In genomic region chr15:82046668-82047492, GRCh38 we compare ENCODE assay signal across 8 cellular contexts. TPM values are rescaled to one million over a fixed set of nuclear protein-coding genes. Genes with fewer than 3 reads are reported as not detected.
DNase-seq lines count a peak whose midpoint lies in the region; FAIRE-seq and TF ChIP-seq lines count a peak whose summit lies in the region.

No MANE protein-coding gene starts in this region.

- FAIRE-seq in frontal cortex (lab: Jason Lieb, UNC): no peak

- peak overlapping the region; percentile 96 for H3K27ac ChIP-seq in substantia nigra (ENCODE audit: low read depth, low read length, poor library complexity, severe bottlenecking)

- TF ChIP-seq CTCF in LNCaP clone FGC (IDR thresholded peaks at IDR 0.05; ENCODE audit: control insufficient read depth, extremely low read depth, insufficient read depth): peak; percentile 79

- DNase-seq in ELF-1 (ENCODE audit: low read depth, low spot score): peak; percentile 96
- peak; percentile 83 for DNase-seq in H4 (ENCODE audit: low spot score)
- peak; percentile 48 for DNase-seq in LNCaP clone FGC (ENCODE audit: low read depth)
- DNase-seq in SHP77 (lab: John Stamatoyannopoulos, UW): peak; percentile 87 to 92
- DNase-seq in activated gamma-delta T cell treated with anti-CD3 and anti-CD28 coated beads, Interleukin-2, amount 50 U/mL, for 16 hours (ENCODE audit: low read depth): peak; percentile 82
- peak; percentile 89 to 95 for DNase-seq in frontal cortex (ENCODE audit: low spot score in 2 of 2)
- DNase-seq in non-pigmented ciliary epithelial cell (ENCODE audit: low read depth): peak; percentile 40
- peak; percentile 25 to 95 (median 82) for DNase-seq in substantia nigra (lab: John Stamatoyannopoulos, UW)

- peak overlapping the region; percentile 70 for H3K4me3 ChIP-seq in LNCaP clone FGC (ENCODE audit: low read depth, low read length)

RNA-seq across cellular contexts. Expression of gene MEX3B, which starts 1.1 kb away (rescaled TPM):
- total RNA-seq in H4 (2014; rRNA removed; shearing (Covaris generic)): 2.2 and 4.3 TPM in 2 replicates
- total RNA-seq in frontal cortex: 89.7 TPM

Comparison
In these comparisons a context has a peak if more than half of its experiments do, and no peak if none do; other contexts are left out.
1. Peak in every context shown above with its lines: DNase-seq, H3K4me3 ChIP-seq and H3K27ac ChIP-seq.
2. DNase-seq: peak in every context shown above with its lines; median percentile 96 in ELF-1; 92 in frontal cortex; 90 in SHP77; 83 in H4; 82 in activated gamma-delta T cell treated with anti-CD3 and anti-CD28 coated beads, Interleukin-2, amount 50 U/mL, for 16 hours; 82 in substantia nigra; 48 in LNCaP clone FGC; 40 in non-pigmented ciliary epithelial cell.
3. RNA of gene MEX3B, which starts 1.1 kb away (total RNA-seq): 89.7 TPM in frontal cortex (single experiment); 2.2 to 4.3 TPM in H4; every median in the first group is over 10 times any median in the second.